Comparison of ENCODE assay signal across 8 cellular contexts in the genomic region with DNA sequence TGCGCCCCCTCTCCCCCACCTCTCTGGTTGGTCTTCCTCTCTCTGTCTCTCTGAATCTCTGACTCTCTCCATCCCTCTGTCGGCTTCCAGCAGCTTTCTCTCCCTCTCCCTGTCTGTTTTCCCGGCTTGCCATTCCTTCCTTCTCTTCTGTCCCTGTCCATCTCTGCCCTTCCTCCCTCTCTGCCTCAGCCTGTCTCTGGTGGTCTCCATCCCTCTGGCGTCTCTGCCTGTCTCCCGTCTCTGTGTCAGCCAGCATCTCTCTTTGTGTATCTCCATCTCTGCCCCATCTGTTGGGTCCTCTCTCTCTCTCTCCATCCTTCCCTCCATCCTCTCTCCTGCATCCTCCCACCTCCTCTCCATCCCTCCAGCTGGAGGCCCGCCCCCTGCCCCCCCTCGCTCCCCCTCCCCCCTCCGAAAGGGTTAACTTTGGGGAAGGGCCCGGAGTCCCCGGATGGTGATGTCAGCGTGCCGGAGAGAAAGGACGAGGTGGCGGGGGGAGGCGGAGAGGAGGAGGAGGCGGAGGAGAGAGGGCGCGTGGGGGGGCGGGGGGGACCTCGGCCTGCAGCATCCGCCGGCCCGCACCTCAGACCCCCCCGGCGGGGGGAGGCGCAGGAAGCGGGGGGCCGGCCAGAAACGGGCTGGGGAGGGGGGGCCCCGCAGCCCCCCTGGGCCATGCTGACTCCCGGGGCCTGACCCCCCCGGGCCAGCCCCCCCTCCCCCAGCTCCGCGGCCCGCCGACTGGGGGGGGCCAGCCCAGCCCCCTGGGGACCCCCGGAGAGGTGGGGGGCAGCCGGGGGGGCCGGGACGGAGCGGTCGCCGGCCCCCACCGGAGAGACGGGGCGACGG. TPM values are rescaled to one million over a fixed set of nuclear protein-coding genes. Genes with fewer than 3 reads are reported as not detected.
DNase-seq lines count a peak whose midpoint lies in the region; ATAC-seq and TF ChIP-seq lines count a peak whose summit lies in the region.

TSS of gene BRSK1 (plus strand) at position 450 of the 846 bp plus-strand sequence. CDS start 446 bp downstream, outside the sequence.

- WGBS in ovary, 3 donors: 3 to 6% (median 3%) methylated on average over 17 to 42 of the region's 47 CpGs

- DNase-seq in NCI-H2196 (lab: John Stamatoyannopoulos, UW; ENCODE audit: unreplicated experiment): peak; percentile 81
- peak; percentile 64 for DNase-seq in activated T-cell treated with anti-CD3 and anti-CD28 coated beads, Interleukin-2, amount 50 U/mL, for 24 hours
- DNase-seq in fibroblast of lung (ENCODE audit: low read depth in 2 of 2): peak; percentile 62 to 65
- peak in 3 of 5 donors; percentile 62 to 71 (median 67) for DNase-seq in ovary

- H3K9me3 ChIP-seq in DOHH2 (ENCODE audit: control insufficient read depth, insufficient read depth, low read length) (no peaks in the 10 kb centered on the region), fibroblast of lung (ENCODE audit: control insufficient read depth, insufficient read depth, low read depth, low read length) (no peaks in the 10 kb centered on the region), ovary (no peaks in the 10 kb centered on the region)

- TF ChIP-seq CTCF in DOHH2 (IDR thresholded peaks at IDR 0.05; ENCODE audit: low read depth, low read length, poor library complexity, severe bottlenecking) (no peak), fibroblast of lung (conservative IDR thresholded peaks at IDR 0.05 in 1 of 2, IDR thresholded peaks at IDR 0.05 in 1 of 2; ENCODE audit: low read depth in 1 of 2, low read length in 2 of 2) (no peak), ovary (IDR thresholded peaks at IDR 0.05) (no peak)

- H3K9me3 Mint-ChIP-seq in activated T-cell treated with anti-CD3 and anti-CD28 coated beads, Interleukin-2, amount 50 U/mL, for 24 hours: no peaks in the 10 kb centered on the region

- H3K4me3 Mint-ChIP-seq in activated T-cell treated with anti-CD3 and anti-CD28 coated beads, Interleukin-2, amount 50 U/mL, for 24 hours: peak within 1 kb of the TSS; percentile 49

- H2AFZ ChIP-seq in fibroblast of lung (ENCODE audit: low read length): peak within 1 kb of the TSS; percentile 76

- TF ChIP-seq POLR2A in ovary (IDR thresholded peaks at IDR 0.05): no peak

- intact Hi-C loops in ovary (cut with DNase I): loop anchor here in 2 of 4 donors (10.0 kb wide), 3 partner anchors 91 to 221 kb away; partner anchors contain the start of genes IL11 (in 1 of the 2) and TMEM190 (in 1 of the 2)

- H3K27me3 ChIP-seq in DOHH2 (ENCODE audit: control insufficient read depth, low read length) (peaks cover 3% of the 10 kb centered on the region; the same call in 1 of the 2 replicates), fibroblast of lung (ENCODE audit: control insufficient read depth, insufficient read depth, low read length) (no peaks in the 10 kb centered on the region), ovary (no peaks in the 10 kb centered on the region)

- H3F3A ChIP-seq in DOHH2 (ENCODE audit: control insufficient read depth, insufficient read depth): peaks cover 4% of the 10 kb centered on the region; the same call in 1 of the 2 replicates

- TF ChIP-seq EP300 in ovary (IDR thresholded peaks at IDR 0.05): no peak

- peaks cover 6% of the 10 kb centered on the region; the same call in 1 of the 2 replicates for H3K79me2 ChIP-seq in DOHH2 (ENCODE audit: control insufficient read depth, low read length)
- H3K79me2 ChIP-seq in fibroblast of lung (ENCODE audit: control insufficient read depth, insufficient read depth, low read length): no peaks in the 10 kb centered on the region

- H3K9me2 ChIP-seq in DOHH2 (replicated peaks; ENCODE audit: control insufficient read depth, low read length): no peaks in the 10 kb centered on the region

- H3K27ac ChIP-seq in DOHH2 (ENCODE audit: low read depth, low read length) (no peak within 1 kb of the TSS), fibroblast of lung (ENCODE audit: insufficient read depth, low read length) (no peak within 1 kb of the TSS), ovary (peak within 1 kb of the TSS in 1 of 2 donors; percentile 91)

- H4K20me1 ChIP-seq in DOHH2 (ENCODE audit: control insufficient read depth, insufficient read depth, low read depth, low read length): no peaks in the 10 kb centered on the region
- H4K20me1 ChIP-seq in fibroblast of lung (ENCODE audit: control insufficient read depth, extremely low read depth, insufficient read depth, low read length): no peaks in the 10 kb centered on the region

- peaks cover 7% of the 10 kb centered on the region for H3K36me3 Mint-ChIP-seq in activated T-cell treated with anti-CD3 and anti-CD28 coated beads, Interleukin-2, amount 50 U/mL, for 24 hours (ENCODE audit: low read depth)

- no peaks in the 10 kb centered on the region for H3K36me3 ChIP-seq in DOHH2 (ENCODE audit: control insufficient read depth, low read length)
- H3K36me3 ChIP-seq in fibroblast of lung (ENCODE audit: control insufficient read depth, insufficient read depth, low read length): no peaks in the 10 kb centered on the region
- H3K36me3 ChIP-seq in ovary: no peaks in the 10 kb centered on the region

- peak within 1 kb of the TSS; percentile 23 for H3K9ac ChIP-seq in fibroblast of lung (ENCODE audit: insufficient read depth, low read length)

- no peaks in the 10 kb centered on the region for H3K27me3 Mint-ChIP-seq in activated T-cell treated with anti-CD3 and anti-CD28 coated beads, Interleukin-2, amount 50 U/mL, for 24 hours

- peak within 1 kb of the TSS; percentile 52 for H3K4me2 ChIP-seq in DOHH2 (ENCODE audit: low read length)
- H3K4me2 ChIP-seq in fibroblast of lung (ENCODE audit: extremely low read depth, insufficient read depth, low read length): peak within 1 kb of the TSS; percentile 80

- H3K4me3 ChIP-seq in DOHH2 (ENCODE audit: low read length): peak within 1 kb of the TSS; percentile 44; the same call in 1 of the 2 replicates
- H3K4me3 ChIP-seq in fibroblast of lung (replicated peaks in 1 of 4; ENCODE audit: control extremely low read depth in 1 of 4, insufficient read depth in 1 of 4, low read depth in 3 of 4, low read length in 4 of 4): peak within 1 kb of the TSS; percentile 29 to 52 (median 42)
- H3K4me3 ChIP-seq in ovary: peak within 1 kb of the TSS; percentile 45

- H3K27ac Mint-ChIP-seq in activated T-cell treated with anti-CD3 and anti-CD28 coated beads, Interleukin-2, amount 50 U/mL, for 24 hours: peak within 1 kb of the TSS; percentile 54

- ATAC-seq in HG03442 (IDR thresholded peaks at IDR 0.05; ENCODE audit: unreplicated experiment) (no peak), GM18858 (IDR thresholded peaks at IDR 0.05; ENCODE audit: unreplicated experiment) (no peak), HG03095 (IDR thresholded peaks at IDR 0.05; ENCODE audit: unreplicated experiment) (no peak)

- peaks cover 30% of the 10 kb centered on the region for H3K4me1 ChIP-seq in DOHH2 (ENCODE audit: control insufficient read depth, low read length)
- peaks cover 3% of the 10 kb centered on the region for H3K4me1 ChIP-seq in fibroblast of lung (ENCODE audit: control insufficient read depth, extremely low read depth, insufficient read depth, low read length)
- H3K4me1 ChIP-seq in ovary (ENCODE audit: insufficient read depth): peaks cover 7% of the 10 kb centered on the region

- H3K4me1 Mint-ChIP-seq in activated T-cell treated with anti-CD3 and anti-CD28 coated beads, Interleukin-2, amount 50 U/mL, for 24 hours (ENCODE audit: low read depth): peaks cover 27% of the 10 kb centered on the region

RNA-seq across cellular contexts. Expression of gene BRSK1, which starts in this region (rescaled TPM):
- total RNA-seq in fibroblast of lung: 3.9 and 5.1 TPM in 2 replicates
- 5.1 and 8.4 TPM in 2 replicates for polyA plus RNA-seq in fibroblast of lung
- 3.2 and 4.5 TPM in 2 replicates for polyA plus RNA-seq in fibroblast of lung (2012)
- polyA minus RNA-seq in fibroblast of lung (ENCODE audit: low replicate concordance): 5.6 TPM in 2 replicates
- total RNA-seq in ovary: 10 to 100 TPM in 1 of 7 donors, 1 to 10 TPM in 6; 1.9 to 11.3 (median 4.8) TPM
- 1 to 10 TPM; 2.3 to 5.0 TPM for polyA plus RNA-seq in ovary
